ENCODE assay signal across 35 cellular contexts in the genomic region with DNA sequence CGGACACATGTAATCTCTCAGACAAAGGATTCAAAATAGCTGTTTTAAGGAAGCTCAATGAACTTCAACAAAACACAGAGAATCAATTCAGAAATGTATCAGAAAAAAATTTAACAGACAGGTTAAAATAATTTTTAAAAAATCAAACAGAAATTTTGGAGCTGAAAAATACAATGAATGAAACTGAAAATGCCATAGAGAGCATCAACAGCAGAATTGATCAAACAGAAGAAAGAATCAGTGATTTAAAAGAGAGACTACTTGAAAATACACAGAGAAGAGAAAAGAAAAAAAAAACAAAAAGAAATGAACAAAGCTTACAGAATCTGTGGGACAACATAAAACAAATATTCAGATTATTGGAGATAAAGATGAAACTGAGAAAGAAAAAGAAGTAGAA.
"Had no signal": no experiment of that assay in that cellular context is flagged by ENCODE, and none has a peak within 500 bp of the region (broad histone marks: within the 10 kb centered on the region; RNA-seq: fewer than 3 reads in every experiment).

No MANE protein-coding gene starts in this region.

- H3K36me3 ChIP-seq: MG63 had no signal

- H3K4me3 ChIP-seq: MG63 had no signal

- H3K9me3 ChIP-seq: MG63 had no signal

- H3K27me3 ChIP-seq: MG63 had no signal

- DNase-seq: Kasumi-1, MG63, MM.1S, MV-4-11, NCI-H1048, NCI-H1092, NCI-H1092 treated with DMSO at 0.1 percent for 48 hours, NCI-H1105, NCI-H1105 treated with DMSO at 0.1 percent for 48 hours, NCI-H1417, NCI-H1417 treated with DMSO at 0.1 percent for 48 hours, NCI-H1436, NCI-H1436 treated with DMSO at 0.1 percent for 48 hours, NCI-H146, NCI-H1694, NCI-H1694 treated with DMSO at 0.1 percent for 48 hours, NCI-H187, NCI-H187 treated with DMSO at 0.1 percent for 48 hours, NCI-H1930, NCI-H2029, NCI-H2029 treated with DMSO at 0.1 percent for 48 hours, NCI-H2081, NCI-H2081 treated with DMSO at 0.1 percent for 48 hours, NCI-H2107, NCI-H2171, NCI-H2171 treated with DMSO at 0.1 percent for 48 hours, NCI-H2227 treated with DMSO at 0.1 percent for 48 hours, NCI-H226, NCI-H345, NCI-H446 treated with DMSO at 0.1 percent for 48 hours, NCI-H510A, NCI-H510A treated with DMSO at 0.1 percent for 48 hours, NCI-H524, NCI-H524 treated with DMSO at 0.1 percent for 48 hours, NCI-H526 had no signal
